Comparison of ENCODE assay signal across 14 cellular contexts in genomic region chr2:227598835-227599503, GRCh38. TPM values are rescaled to one million over a fixed set of nuclear protein-coding genes. Genes with fewer than 3 reads are reported as not detected.
"Had no signal": no experiment of that assay in that cellular context is flagged by ENCODE, and none has a peak within 500 bp of the region (broad histone marks: within the 10 kb centered on the region; RNA-seq: fewer than 3 reads in every experiment).

Gene SCYGR2, plus strand, starts transcription at chr2:227598893. Its CDS starts 0 bp downstream, at chr2:227598893.

RNA-seq across cellular contexts. Expression of gene SCYGR2, which starts in this region (rescaled TPM):
- total RNA-seq: activated CD4-positive, alpha-beta T cell treated with anti-CD3 and anti-CD28 coated beads, Interleukin-2, amount 10 ng/mL, durations not matched to agents 24 days and 14 days; activated CD8-positive, alpha-beta memory T cell treated with anti-CD3 and anti-CD28 coated beads for 36 hours; activated CD8-positive, alpha-beta T cell treated with anti-CD3 and anti-CD28 coated beads for 36 hours; activated naive CD8-positive, alpha-beta T cell treated with anti-CD3 and anti-CD28 coated beads for 36 hours; activated T-cell treated with anti-CD3 and anti-CD28 coated beads, Interleukin-2, amount 50 U/mL, for 72 hours; activated T-helper 17 cell treated with anti-CD3 and anti-CD28 coated beads, Interleukin-2, amount 50 U/mL, for 72 hours; ascending aorta; body of pancreas; breast epithelium; cardiac septum; PC-3; Right ventricle myocardium inferior; SK-MEL-5 had no signal
- polyA plus RNA-seq: adipose tissue had no signal
